In genomic region chr6:111666812-111667211, GRCh38 we compare ENCODE assay signal across 1 cellular context.
TF ChIP-seq lines count a peak whose summit lies in the region.

No MANE protein-coding gene starts in this region.

TF ChIP-seq in SK-N-SH treated with all-trans-retinoic acid at 6 μM for 48 hours, 23 proteins besides CTCF, POLR2A, EP300 and RAD21 (continued from another document):
- no peak for TF ChIP-seq CSRNP3 (CRISPR knock-in tag; IDR thresholded peaks at IDR 0.05)
- no peak for TF ChIP-seq PPARA (CRISPR knock-in tag; IDR thresholded peaks at IDR 0.05; ENCODE audit: borderline replicate concordance)
- TF ChIP-seq ZFP3 (CRISPR knock-in tag; IDR thresholded peaks at IDR 0.05) = no peak
- no peak for TF ChIP-seq CSDC2 (CRISPR knock-in tag; IDR thresholded peaks at IDR 0.05)
- TF ChIP-seq ZNF70 (CRISPR knock-in tag; IDR thresholded peaks at IDR 0.05) = no peak
- TF ChIP-seq ARNTL (CRISPR knock-in tag; IDR thresholded peaks at IDR 0.05; ENCODE audit: borderline replicate concordance, low read depth) = no peak
- TF ChIP-seq SNAI2 (CRISPR knock-in tag; IDR thresholded peaks at IDR 0.05) = no peak
- no peak for TF ChIP-seq TSHZ2 (CRISPR knock-in tag; IDR thresholded peaks at IDR 0.05)
- no peak for TF ChIP-seq ZNF8 (CRISPR knock-in tag; IDR thresholded peaks at IDR 0.05)
